8 cellular contexts compared by ENCODE assay signal in the genomic region with DNA sequence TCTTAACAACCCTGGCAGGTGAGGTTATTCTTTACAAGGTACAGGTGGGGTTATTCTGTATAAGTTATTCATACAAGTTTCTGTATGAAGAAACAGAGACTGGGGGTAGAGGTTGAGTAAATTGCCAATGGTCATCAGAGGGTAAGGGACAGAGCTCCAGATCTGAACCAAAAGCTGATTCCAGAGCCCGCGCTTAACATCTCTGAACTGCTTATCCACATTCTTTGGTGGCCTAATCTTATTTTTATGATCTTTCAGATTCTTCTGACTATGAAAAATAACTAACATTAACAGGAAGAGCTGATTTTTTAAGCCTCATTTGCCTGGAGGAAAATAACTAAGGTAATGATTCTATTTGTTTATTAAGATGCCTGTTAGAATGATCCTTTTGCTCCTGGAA.
"Had no signal": no experiment of that assay in that cellular context is flagged by ENCODE, and none has a peak within 500 bp of the region (broad histone marks: within the 10 kb centered on the region; RNA-seq: fewer than 3 reads in every experiment).

No MANE protein-coding gene starts in this region.

- FAIRE-seq: G401.6, GM12878, GM12891, GM12892, GM18507, GM19239 had no signal

- ATAC-seq: GM12878 had no signal

- H3K4me3 ChIP-seq: GM12878 had no signal

- DNase-seq: GDM1, GF-D8 had no signal
